In the genomic region with DNA sequence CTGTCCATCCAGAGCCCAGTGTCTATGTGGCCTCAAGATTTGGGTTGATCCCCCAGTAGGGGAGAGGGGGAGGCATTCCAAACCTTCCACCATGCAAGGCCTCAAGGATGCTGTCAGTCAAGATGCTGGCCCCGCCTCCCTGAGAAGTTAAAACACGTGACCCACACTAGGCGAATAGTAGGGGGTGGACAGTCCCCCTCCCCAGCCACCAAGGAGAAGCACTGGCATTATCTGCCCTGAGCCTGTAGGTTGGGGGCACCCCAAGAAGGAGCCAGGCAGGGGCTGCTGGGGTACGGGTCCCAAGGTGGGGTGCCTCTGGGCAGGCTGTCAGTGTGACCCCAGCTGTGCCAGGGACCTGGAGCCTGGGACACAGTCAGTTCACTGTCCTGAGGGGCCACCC, we compare ENCODE assay signal across 15 cellular contexts. TPM values are rescaled to one million over a fixed set of nuclear protein-coding genes. Genes with fewer than 3 reads are reported as not detected.
DNase-seq lines count a peak whose midpoint lies in the region; ATAC-seq and TF ChIP-seq lines count a peak whose summit lies in the region.
"Had no signal": no experiment of that assay in that cellular context is flagged by ENCODE, and none has a peak within 500 bp of the region (broad histone marks: within the 10 kb centered on the region; RNA-seq: fewer than 3 reads in every experiment).

No MANE protein-coding gene starts in this region.

- ATAC-seq in left ventricle myocardium superior (no peak), heart right ventricle (no peak)
- ATAC-seq in activated CD4-positive, CD25-positive, alpha-beta regulatory T cell treated with anti-CD3 and anti-CD28 coated beads, Interleukin-2, amount 50 U/mL, for 24 hours, result no peak

- DNase-seq in left ventricle myocardium superior (peak; percentile 31), heart right ventricle (no peak), type B pancreatic cell (ENCODE audit: extremely low spot score, unreplicated experiment) (no peak), SHP77 treated with DMSO at 0.1 percent for 48 hours (lab: John Stamatoyannopoulos, UW) (no peak), DMS53 treated with DMSO at 0.1 percent for 48 hours (lab: John Stamatoyannopoulos, UW; ENCODE audit: unreplicated experiment) (no peak)
- DNase-seq: activated effector memory CD4-positive, alpha-beta T cell treated with Interleukin-2 at 50 U/mL for 16 hours; islet precursor cell; mesenchymal stem cell; NCI-H1694; NCI-H510A had no signal

- H3K27ac Mint-ChIP-seq in type B pancreatic cell, result no peak overlapping the region

- intact Hi-C loops in left ventricle myocardium superior (cut with micrococcal nuclease), result no loop called here
- intact Hi-C loops in heart right ventricle (cut with DNase I), result loop anchor here in 4 of 10 donors (2.0 to 10.0 kb wide), 3 partner anchors 57 to 73 kb away; a partner anchor contains a TSS

- no peaks in the 10 kb centered on the region for H3K27me3 Mint-ChIP-seq in type B pancreatic cell

- peaks cover 37% of the 10 kb centered on the region for H3K4me1 Mint-ChIP-seq in type B pancreatic cell (ENCODE audit: unreplicated experiment)

- peaks cover 5% of the 10 kb centered on the region for H3K36me3 Mint-ChIP-seq in type B pancreatic cell

- peak overlapping the region; percentile 36 for H3K4me3 Mint-ChIP-seq in type B pancreatic cell

- H3K36me3 ChIP-seq in heart right ventricle, result no peaks in the 10 kb centered on the region
- no peaks in the 10 kb centered on the region for H3K36me3 ChIP-seq in iPS-18a (ENCODE audit: control insufficient read depth, low read depth, low read length)

- no peak overlapping the region for H3K4me3 ChIP-seq in heart right ventricle
- peak overlapping the region; percentile 84 for H3K4me3 ChIP-seq in iPS-18a (ENCODE audit: low read length)

- no peak for TF ChIP-seq CTCF in heart right ventricle (IDR thresholded peaks at IDR 0.05)
- TF ChIP-seq CTCF in VCaP (conservative IDR thresholded peaks at IDR 0.05), result no peak
- TF ChIP-seq CTCF in type B pancreatic cell (conservative IDR thresholded peaks at IDR 0.05), result no peak

- no peaks in the 10 kb centered on the region for H3K9me3 ChIP-seq in heart right ventricle
- no peaks in the 10 kb centered on the region for H3K9me3 ChIP-seq in iPS-18a (ENCODE audit: control insufficient read depth, low read depth, low read length)

- H3K27me3 ChIP-seq in heart right ventricle, result no peaks in the 10 kb centered on the region
- H3K27me3 ChIP-seq in iPS-18a (ENCODE audit: control insufficient read depth, insufficient read depth, low read length), result peaks cover 7% of the 10 kb centered on the region

- H3K27ac ChIP-seq in heart right ventricle (peak overlapping the region in 1 of 10 donors; percentile 26), VCaP (peak overlapping the region; percentile 86), iPS-18a (ENCODE audit: low read length) (no peak overlapping the region)

- no peak overlapping the region for H3K9ac ChIP-seq in iPS-18a (ENCODE audit: low read length)

- 64 to 69% methylated on average over 4 of the region's 4 CpGs for WGBS in heart right ventricle, 2 donors

- H3K9me3 Mint-ChIP-seq in type B pancreatic cell, result no peaks in the 10 kb centered on the region

- H3K4me1 ChIP-seq in heart right ventricle, result peaks cover 4 to 58% (median 41%) of the 10 kb centered on the region in 9 donors
- peaks cover 5% of the 10 kb centered on the region for H3K4me1 ChIP-seq in iPS-18a (ENCODE audit: control insufficient read depth, low read depth, low read length)

RNA-seq across cellular contexts. Expression of a gene that starts 2.3 kb away (rescaled TPM):
- total RNA-seq in left ventricle myocardium superior (16.5 TPM), heart right ventricle (10 to 100 TPM; 11.0 to 25.3 (median 21.7) TPM), type B pancreatic cell (ENCODE audit: low replicate concordance) (72.8 and 101 TPM in 2 replicates)
- 10 to 100 TPM; 36.7 to 70.7 TPM for polyA plus RNA-seq in heart right ventricle

RNA-seq across cellular contexts. Expression of a gene that starts 19.2 kb away (rescaled TPM):
- total RNA-seq in left ventricle myocardium superior (not detected), heart right ventricle (not detected), type B pancreatic cell (ENCODE audit: low replicate concordance) (not detected in 2 replicates)
- polyA plus RNA-seq in heart right ventricle, result not detected
- total RNA-seq: activated CD8-positive, alpha-beta memory T cell treated with anti-CD3 and anti-CD28 coated beads for 36 hours; chondrocyte had no signal
